In the genomic region with DNA sequence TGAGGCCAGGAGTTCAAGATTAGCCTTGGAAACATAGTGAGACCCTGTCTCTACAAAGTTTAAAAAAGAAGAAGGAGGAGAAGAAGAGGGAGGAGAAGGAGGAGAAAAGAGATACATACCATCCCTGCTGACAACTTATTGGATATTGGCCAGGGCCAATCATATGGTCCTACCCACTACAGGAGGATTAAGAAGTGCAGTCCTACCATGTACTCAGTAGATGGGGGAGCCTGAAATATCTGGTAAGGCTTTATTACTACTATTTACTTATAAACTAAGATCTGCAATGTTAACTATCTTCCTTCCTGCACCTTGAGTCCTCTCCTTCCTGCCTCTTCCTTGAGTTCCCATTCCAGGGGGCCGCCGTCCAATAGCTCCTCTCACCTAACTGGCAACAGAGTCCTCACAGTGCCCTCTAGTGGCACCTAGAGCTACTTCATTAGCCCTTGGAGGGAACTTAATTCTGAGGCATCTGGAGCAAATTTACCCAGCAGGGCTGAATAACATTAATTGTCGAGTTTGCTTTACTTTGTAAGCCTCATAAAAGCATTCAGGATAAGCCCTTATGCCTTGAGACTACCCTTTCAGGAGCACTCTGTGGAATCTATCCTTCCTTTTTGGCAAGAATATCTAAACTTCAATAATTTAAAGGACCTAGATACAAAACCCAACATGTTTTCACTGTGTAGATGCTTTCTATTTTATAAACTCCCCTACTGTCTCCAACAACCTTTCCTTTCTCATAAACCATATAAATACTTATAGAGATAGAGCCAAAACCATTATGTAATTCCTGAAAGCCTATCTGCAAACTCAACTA, we compare ENCODE assay signal across 8 cellular contexts. TPM values are rescaled to one million over a fixed set of nuclear protein-coding genes. Genes with fewer than 3 reads are reported as not detected.
DNase-seq lines count a peak whose midpoint lies in the region; ATAC-seq and TF ChIP-seq lines count a peak whose summit lies in the region.

No MANE protein-coding gene starts in this region.

- H3K9me3 Mint-ChIP-seq in activated CD4-positive, alpha-beta T cell treated with anti-CD3 and anti-CD28 coated beads, Interleukin-2, amount 10 ng/mL, durations not matched to agents 7 days and 5 days = no peaks in the 10 kb centered on the region

- no peak for ATAC-seq in HG02588 (IDR thresholded peaks at IDR 0.05; ENCODE audit: unreplicated experiment)

- CTCF ChIA-PET in HEK293T (lab: Yijun Ruan, JAX) = interaction anchor here (0.6 to 2.8 kb wide), 8 partner anchors 8 to 252 kb away, joined by 3 to 24 read pairs (median 4); no protein-coding TSS in a partner anchor
- CTCF ChIA-PET in activated CD4-positive, alpha-beta T cell treated with anti-CD3 and anti-CD28 coated beads, Interleukin-2, amount 10 ng/mL, durations not matched to agents 7 days and 5 days (lab: Charles Lee) = interaction anchor here (0.5 to 1.8 kb wide), 16 partner anchors 9 to 534 kb away, joined by 3 to 9 read pairs (median 4); no protein-coding TSS in a partner anchor

- DNase-seq in DMS 273 treated with DMSO at 0.1 percent for 48 hours (lab: John Stamatoyannopoulos, UW) (peak; percentile 61), HEK293T (ENCODE audit: extremely low spot score) (peak; percentile 56), NCI-H460 (ENCODE audit: extremely low read depth, low read depth) (peak; percentile 56), medulla oblongata (ENCODE audit: extremely low spot score) (peak; percentile 86)
- peak; percentile 72 for DNase-seq in activated CD4-positive, alpha-beta T cell treated with anti-CD3 and anti-CD28 coated beads, Interleukin-2, amount 10 ng/mL, durations not matched to agents 7 days and 5 days
- peak; percentile 50 for DNase-seq in effector CD4-positive, alpha-beta T cell
- peak; percentile 7 to 21 for DNase-seq in stimulated activated CD8-positive, alpha-beta memory T cell treated with anti-CD3 and anti-CD28 coated beads, Interleukin-4, amount 100 ng/mL, for 4 hours (ENCODE audit: low read depth in 2 of 2, low spot score in 1 of 2)

- peaks cover 8% of the 10 kb centered on the region for H3K27me3 Mint-ChIP-seq in activated CD4-positive, alpha-beta T cell treated with anti-CD3 and anti-CD28 coated beads, Interleukin-2, amount 10 ng/mL, durations not matched to agents 7 days and 5 days

- H3K4me1 Mint-ChIP-seq in activated CD4-positive, alpha-beta T cell treated with anti-CD3 and anti-CD28 coated beads, Interleukin-2, amount 10 ng/mL, durations not matched to agents 7 days and 5 days = peaks cover 9% of the 10 kb centered on the region

- H3K4me3 Mint-ChIP-seq in activated CD4-positive, alpha-beta T cell treated with anti-CD3 and anti-CD28 coated beads, Interleukin-2, amount 10 ng/mL, durations not matched to agents 7 days and 5 days = no peak overlapping the region

- no peak overlapping the region for H3K27ac Mint-ChIP-seq in activated CD4-positive, alpha-beta T cell treated with anti-CD3 and anti-CD28 coated beads, Interleukin-2, amount 10 ng/mL, durations not matched to agents 7 days and 5 days

- H3K36me3 Mint-ChIP-seq in activated CD4-positive, alpha-beta T cell treated with anti-CD3 and anti-CD28 coated beads, Interleukin-2, amount 10 ng/mL, durations not matched to agents 7 days and 5 days (ENCODE audit: low read depth) = no peaks in the 10 kb centered on the region

- POLR2A ChIA-PET in HEK293T (lab: Yijun Ruan, JAX) = no interaction called here
- POLR2A ChIA-PET in activated CD4-positive, alpha-beta T cell treated with anti-CD3 and anti-CD28 coated beads, Interleukin-2, amount 10 ng/mL, durations not matched to agents 7 days and 5 days (lab: Charles Lee) = no interaction called here

TF ChIP-seq in HEK293T, 16 proteins besides CTCF, POLR2A, EP300 and RAD21:
- TF ChIP-seq SP1 (IDR thresholded peaks at IDR 0.05) (no peak), L3MBTL2 (conservative IDR thresholded peaks at IDR 0.05) (no peak)

RNA-seq across cellular contexts. Expression of a gene that starts 39.1 kb away (rescaled TPM):
- total RNA-seq in NCI-H460 (2014; rRNA removed; shearing (Covaris generic)) = 14.5 and 16.0 TPM in 2 replicates
- 23.1 and 30.6 TPM in 2 replicates for polyA plus RNA-seq in NCI-H460 (2014; cell fraction: nucleus; rRNA removed)
- 10 to 100 TPM; 20.0 to 21.8 TPM for total RNA-seq in activated CD4-positive, alpha-beta T cell treated with anti-CD3 and anti-CD28 coated beads, Interleukin-2, amount 10 ng/mL, durations not matched to agents 7 days and 5 days

Comparison
In these comparisons a context has a peak if more than half of its experiments do, and no peak if none do; other contexts are left out.
1. DNase-seq: peak in every context shown above with its lines; median percentile 86 in medulla oblongata; 72 in activated CD4-positive, alpha-beta T cell treated with anti-CD3 and anti-CD28 coated beads, Interleukin-2, amount 10 ng/mL, durations not matched to agents 7 days and 5 days; 61 in DMS 273 treated with DMSO at 0.1 percent for 48 hours; 56 in HEK293T; 56 in NCI-H460; 50 in effector CD4-positive, alpha-beta T cell; 14 in stimulated activated CD8-positive, alpha-beta memory T cell treated with anti-CD3 and anti-CD28 coated beads, Interleukin-4, amount 100 ng/mL, for 4 hours.